29 cellular contexts compared by ENCODE assay signal in genomic region chr2:57515366-57515765, GRCh38.
"Had no signal": no experiment of that assay in that cellular context is flagged by ENCODE, and none has a peak within 500 bp of the region (broad histone marks: within the 10 kb centered on the region; RNA-seq: fewer than 3 reads in every experiment).

No MANE protein-coding gene starts in this region.

- ATAC-seq: activated CD4-positive, alpha-beta T cell treated with anti-CD3 and anti-CD28 coated beads for 36 hours; activated CD8-positive, alpha-beta memory T cell treated with anti-CD3 and anti-CD28 coated beads, Interleukin-2, amount 10 ng/mL, durations not matched to agents 7 days and 5 days; activated CD8-positive, alpha-beta T cell treated with anti-CD3 and anti-CD28 coated beads, Interleukin-2, amount 10 ng/mL, durations not matched to agents 7 days and 5 days; activated naive CD8-positive, alpha-beta T cell treated with anti-CD3 and anti-CD28 coated beads, Interleukin-2, amount 50 U/mL, for 24 hours; esophagus mucosa; heart left ventricle; left colon; stimulated activated memory B cell treated with anti-CD40 and anti-IgM and Interleukin-4, amounts not matched to agents 10 μg/mL and 1 μg/mL and 100 μg/mL, for 72 hours; stimulated activated naive CD8-positive, alpha-beta T cell treated with anti-CD3 and anti-CD28 coated beads, Interleukin-15, amount 100 ng/mL, for 72 hours had no signal

- H3K27ac ChIP-seq: heart left ventricle, ovary, sigmoid colon, upper lobe of left lung, vagina had no signal

- H3K9me3 ChIP-seq: heart left ventricle, ovary, upper lobe of left lung, vagina had no signal

- DNase-seq: activated CD4-positive, alpha-beta T cell treated with anti-CD3 and anti-CD28 coated beads for 36 hours; activated CD4-positive, CD25-positive, alpha-beta regulatory T cell; activated CD8-positive, alpha-beta memory T cell treated with anti-CD3 and anti-CD28 coated beads, Interleukin-2, amount 10 ng/mL, durations not matched to agents 7 days and 5 days; activated CD8-positive, alpha-beta T cell treated with anti-CD3 and anti-CD28 coated beads, Interleukin-2, amount 10 ng/mL, durations not matched to agents 7 days and 5 days; activated naive CD8-positive, alpha-beta T cell treated with anti-CD3 and anti-CD28 coated beads, Interleukin-2, amount 50 U/mL, for 24 hours; activated T-cell treated with anti-CD3 and anti-CD28 coated beads, Interleukin-2, amount 50 U/mL, for 48 hours; amygdala; central memory CD4-positive, alpha-beta T cell; foreskin fibroblast; heart left ventricle; hypothalamus; immature natural killer cell; kidney; left colon; naive B cell; nephron progenitor cell; ovary; sigmoid colon; stimulated activated CD4-positive, alpha-beta T cell treated with anti-CD3 and anti-CD28 coated beads, Interleukin-1b, Interleukin-23, amount 100 ng/mL, for 48 hours; stimulated activated CD4-positive, alpha-beta T cell treated with anti-CD3 and anti-CD28 coated beads, Interleukin-4, amount 100 ng/mL, for 4 hours; stimulated activated CD8-positive, alpha-beta memory T cell treated with anti-CD3 and anti-CD28 coated beads, Interleukin-4, amount 100 ng/mL, for 48 hours; stimulated activated naive CD8-positive, alpha-beta T cell treated with anti-CD3 and anti-CD28 coated beads, Interleukin-15, amount 100 ng/mL, for 72 hours; substantia nigra; upper lobe of left lung had no signal

- H3K4me1 ChIP-seq: heart left ventricle, sigmoid colon, upper lobe of left lung, vagina had no signal

- FAIRE-seq: endothelial cell of umbilical vein, kidney had no signal

- H3K36me3 ChIP-seq: heart left ventricle, ovary, sigmoid colon, upper lobe of left lung, vagina had no signal

- H3K27me3 ChIP-seq: heart left ventricle, ovary, sigmoid colon, upper lobe of left lung, vagina had no signal

- H3K4me3 ChIP-seq: heart left ventricle, ovary, sigmoid colon, smooth muscle cell, upper lobe of left lung, vagina had no signal
